ENCODE assay signal across 17 cellular contexts in the genomic region with DNA sequence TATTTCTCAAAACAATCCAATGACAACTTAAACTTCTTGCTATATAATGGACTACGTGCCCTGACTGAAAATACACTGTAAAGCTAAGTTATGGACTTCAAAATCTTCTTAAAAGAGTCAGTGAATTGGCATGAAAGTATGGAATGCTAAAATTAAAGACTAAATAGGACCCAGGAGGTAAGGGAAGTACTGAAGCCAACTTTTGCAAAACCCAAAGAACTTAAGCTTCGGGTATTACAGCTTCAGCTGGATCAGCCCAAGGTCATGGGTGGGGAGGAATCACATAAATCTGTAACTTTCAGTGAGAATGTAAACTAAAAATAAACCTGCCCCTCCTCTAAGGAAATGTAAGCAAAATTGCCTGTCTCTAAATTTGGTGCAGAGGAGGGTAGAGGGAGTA. TPM values are rescaled to one million over a fixed set of nuclear protein-coding genes. Genes with fewer than 3 reads are reported as not detected.
DNase-seq lines count a peak whose midpoint lies in the region; ATAC-seq and TF ChIP-seq lines count a peak whose summit lies in the region.
"Had no signal": no experiment of that assay in that cellular context is flagged by ENCODE, and none has a peak within 500 bp of the region (broad histone marks: within the 10 kb centered on the region; RNA-seq: fewer than 3 reads in every experiment).

No MANE protein-coding gene starts in this region.

- H3K4me2 ChIP-seq in BLaER1: peak overlapping the region; percentile 46

- H3K27ac ChIP-seq in BLaER1: no peak overlapping the region

- H3K4me3 Mint-ChIP-seq in type B pancreatic cell: peak overlapping the region; percentile 41
- H3K4me3 Mint-ChIP-seq: CD8-positive, alpha-beta memory T cell; HFFc6 had no signal

- H3K36me3 ChIP-seq in BLaER1: no peaks in the 10 kb centered on the region
- H3K36me3 ChIP-seq: BE2C, HAP-1 had no signal

- DNase-seq in RPMI8226 (peak; percentile 48), fibroblast of peridontal ligament (ENCODE audit: extremely low read depth) (peak; percentile 53), type B pancreatic cell (ENCODE audit: extremely low spot score, unreplicated experiment) (no peak), NCI-H1694 (lab: John Stamatoyannopoulos, UW) (no peak)
- DNase-seq in stimulated activated CD4-positive, alpha-beta T cell treated with anti-CD3 and anti-CD28 coated beads, Interleukin-4, amount 100 ng/mL, for 4 hours: no peak
- DNase-seq: ACHN; BE2C; Caco-2; CD8-positive, alpha-beta memory T cell; DND-41; GDM1; HFFc6 had no signal

- no peak overlapping the region for H3K9ac ChIP-seq in BLaER1

- H3K9me3 Mint-ChIP-seq in type B pancreatic cell: no peaks in the 10 kb centered on the region
- H3K9me3 Mint-ChIP-seq: CD8-positive, alpha-beta memory T cell; HFFc6 had no signal

- peaks cover 33% of the 10 kb centered on the region for H3K4me1 Mint-ChIP-seq in type B pancreatic cell (ENCODE audit: unreplicated experiment)
- H3K4me1 Mint-ChIP-seq: CD8-positive, alpha-beta memory T cell had no signal

- H3K27me3 Mint-ChIP-seq in type B pancreatic cell: no peaks in the 10 kb centered on the region

- no peaks in the 10 kb centered on the region for H3K36me3 Mint-ChIP-seq in type B pancreatic cell
- H3K36me3 Mint-ChIP-seq: CD8-positive, alpha-beta memory T cell had no signal

- ATAC-seq in HG03097 (IDR thresholded peaks at IDR 0.05; ENCODE audit: low FRiP score, unreplicated experiment): no peak

- TF ChIP-seq CTCF in type B pancreatic cell (conservative IDR thresholded peaks at IDR 0.05): no peak

- H3K27me3 ChIP-seq in BLaER1: peaks cover 7% of the 10 kb centered on the region; the same call in 1 of the 2 replicates

- no peaks in the 10 kb centered on the region for H4K20me1 ChIP-seq in BLaER1

- no peak overlapping the region for H3K4me3 ChIP-seq in BLaER1
- H3K4me3 ChIP-seq: HAP-1 had no signal

- peak overlapping the region; percentile 87 for H3K27ac Mint-ChIP-seq in type B pancreatic cell
- H3K27ac Mint-ChIP-seq: CD8-positive, alpha-beta memory T cell; HFFc6 had no signal

- H3K9me3 ChIP-seq in BLaER1: no peaks in the 10 kb centered on the region
- H3K9me3 ChIP-seq: Caco-2, HAP-1 had no signal

- peaks cover 14% of the 10 kb centered on the region for H3K4me1 ChIP-seq in BLaER1
- H3K4me1 ChIP-seq: BE2C had no signal

RNA-seq across cellular contexts. Expression of gene MUC21, which starts 4.4 kb away (rescaled TPM):
- 0.43 and 0.65 TPM in 2 replicates for total RNA-seq in type B pancreatic cell (ENCODE audit: low replicate concordance)
- total RNA-seq: A172; Caco-2; CD8-positive, alpha-beta memory T cell; H1; HFFc6 had no signal

RNA-seq across cellular contexts. Expression of gene MUC22, which starts 31.2 kb away (rescaled TPM):
- 1.6 and 4.9 TPM in 2 replicates for total RNA-seq in type B pancreatic cell (ENCODE audit: low replicate concordance)
- total RNA-seq: Caco-2; CD8-positive, alpha-beta memory T cell; H1; HFFc6 had no signal

RNA-seq across cellular contexts. Expression of gene MUCL3, which starts 38.3 kb away (rescaled TPM):
- 0.31 and 3.5 TPM in 2 replicates for total RNA-seq in type B pancreatic cell (ENCODE audit: low replicate concordance)
- total RNA-seq: A172; Caco-2; CD8-positive, alpha-beta memory T cell; HFFc6 had no signal

RNA-seq across cellular contexts. Expression of gene SFTA2, which starts 47.1 kb away (rescaled TPM):
- total RNA-seq in type B pancreatic cell (ENCODE audit: low replicate concordance): 2.7 and 3.6 TPM in 2 replicates
- total RNA-seq: A172; CD8-positive, alpha-beta memory T cell; H1; HFFc6 had no signal

Comparison
In these comparisons a context has a peak if more than half of its experiments do, and no peak if none do; other contexts are left out.
1. DNase-seq: peak in RPMI8226 (single experiment) and fibroblast of peridontal ligament (single experiment); none in type B pancreatic cell (single experiment), stimulated activated CD4-positive, alpha-beta T cell treated with anti-CD3 and anti-CD28 coated beads, Interleukin-4, amount 100 ng/mL, for 4 hours (0 of 2) and NCI-H1694 (single experiment).